In the genomic region with DNA sequence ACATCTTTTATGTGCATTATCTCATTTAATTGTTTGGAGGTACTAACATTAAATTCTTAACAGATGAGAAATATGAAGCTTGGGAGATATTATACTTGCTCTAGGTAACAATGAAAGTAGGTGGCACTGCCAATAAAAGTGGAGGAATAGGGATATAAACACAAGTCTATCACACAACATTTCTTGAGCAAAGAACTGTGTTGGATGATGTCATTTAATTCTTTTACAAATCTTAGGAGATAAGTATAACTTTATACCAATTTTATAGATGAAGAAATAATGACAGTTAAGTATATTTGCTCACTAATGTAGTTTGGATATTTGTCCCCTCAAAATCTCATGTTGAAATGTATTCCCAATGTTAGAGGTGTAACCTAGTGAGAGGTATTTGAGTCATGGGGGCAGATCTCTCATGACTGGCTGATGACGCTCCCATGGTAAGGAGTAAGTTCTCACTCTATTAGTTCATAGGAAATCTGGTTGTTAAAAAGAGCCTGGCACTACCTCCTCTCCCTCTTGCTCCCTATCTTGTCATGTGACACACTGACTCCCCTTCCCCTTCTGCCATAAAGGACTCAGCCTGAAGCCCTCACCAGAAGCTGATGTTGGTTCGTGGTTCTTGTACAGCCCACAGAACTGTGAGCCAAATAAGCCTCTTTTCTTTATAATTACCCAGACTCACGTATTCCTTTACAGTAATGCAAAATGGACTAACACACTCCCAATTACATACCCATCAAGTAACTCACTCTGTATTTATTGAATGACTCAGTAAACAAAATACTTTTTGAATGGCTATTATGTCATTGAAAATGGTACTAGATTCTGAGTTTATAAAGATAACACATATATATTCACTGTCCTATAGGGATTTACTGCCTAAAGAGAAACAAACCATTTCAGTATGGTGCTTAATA, we compare ENCODE assay signal across 25 cellular contexts.
A peak's percentile ranks its signal among the peaks of the same experiment; 100 is the strongest.
DNase-seq lines count a peak whose midpoint lies in the region; ATAC-seq and TF ChIP-seq lines count a peak whose summit lies in the region.
"Had no signal": no experiment of that assay in that cellular context is flagged by ENCODE, and none has a peak within 500 bp of the region (broad histone marks: within the 10 kb centered on the region; RNA-seq: fewer than 3 reads in every experiment).

No MANE protein-coding gene starts in this region.

- no peaks in the 10 kb centered on the region for H3K4me1 Mint-ChIP-seq in glutamatergic neuron (ENCODE audit: low read depth, unreplicated experiment)
- no peaks in the 10 kb centered on the region for H3K4me1 Mint-ChIP-seq in nephron progenitor cell
- H3K4me1 Mint-ChIP-seq in activated T-cell treated with anti-CD3 and anti-CD28 coated beads, Interleukin-2, amount 50 U/mL, for 4 hours (ENCODE audit: low read depth) = no peaks in the 10 kb centered on the region
- H3K4me1 Mint-ChIP-seq: activated T-helper 17 cell treated with anti-CD3 and anti-CD28 coated beads, Interleukin-2, amount 50 U/mL, for 72 hours; naive thymus-derived CD4-positive, alpha-beta T cell; stimulated activated naive B cell treated with anti-CD40 and anti-IgM and Interleukin-4, amounts not matched to agents 10 μg/mL and 1 μg/mL and 100 μg/mL, for 72 hours had no signal

- H3K4me3 ChIP-seq in AG04449 (ENCODE audit: low read depth, low read length) = no peak overlapping the region
- no peak overlapping the region for H3K4me3 ChIP-seq in HEK293 (ENCODE audit: low read depth, low read length)
- H3K4me3 ChIP-seq: cardiac muscle cell, GM12878, pancreas, thoracic aorta had no signal

- TF ChIP-seq CTCF in AG04449 (IDR thresholded peaks at IDR 0.05; ENCODE audit: insufficient read depth, low read length, missing control alignments) (no peak), HEK293 (tag by site-specific recombination; IDR thresholded peaks at IDR 0.05) (no peak), glutamatergic neuron (IDR thresholded peaks at IDR 0.05; ENCODE audit: partially characterized antibody, unreplicated experiment) (no peak), nephron progenitor cell (IDR thresholded peaks at IDR 0.05) (no peak)

- no peaks in the 10 kb centered on the region for H3K36me3 ChIP-seq in HEK293 (ENCODE audit: control insufficient read depth in 2 of 2, insufficient read depth in 1 of 2, low read length in 2 of 2)
- H3K36me3 ChIP-seq: cardiac muscle cell, pancreas, thoracic aorta had no signal

- no peaks in the 10 kb centered on the region for H3K4me1 ChIP-seq in HEK293 (ENCODE audit: control insufficient read depth, insufficient read depth, low read length)

- POLR2A ChIA-PET in AG04449 (lab: Yijun Ruan, JAX) (no interaction called here), HEK293 (lab: Yijun Ruan, JAX) (no interaction called here)

- H3K27ac Mint-ChIP-seq in glutamatergic neuron (ENCODE audit: unreplicated experiment) (no peak overlapping the region), nephron progenitor cell (no peak overlapping the region)
- H3K27ac Mint-ChIP-seq: activated T-helper 17 cell treated with anti-CD3 and anti-CD28 coated beads, Interleukin-2, amount 50 U/mL, for 72 hours; dendritic cell treated with granulocyte-macrophage colony-stimulating factor and Interleukin-4, amounts not matched to agents 40 ng/mL and 50 ng/mL, for 4 days; naive thymus-derived CD4-positive, alpha-beta T cell; stimulated activated naive B cell treated with anti-CD40 and anti-IgM and Interleukin-4, amounts not matched to agents 10 μg/mL and 1 μg/mL and 100 μg/mL, for 72 hours had no signal

- H3K4me3 Mint-ChIP-seq in glutamatergic neuron (ENCODE audit: unreplicated experiment) (no peak overlapping the region), nephron progenitor cell (no peak overlapping the region)
- no peak overlapping the region for H3K4me3 Mint-ChIP-seq in activated T-cell treated with anti-CD3 and anti-CD28 coated beads, Interleukin-2, amount 50 U/mL, for 4 hours
- H3K4me3 Mint-ChIP-seq: activated T-helper 17 cell treated with anti-CD3 and anti-CD28 coated beads, Interleukin-2, amount 50 U/mL, for 72 hours; dendritic cell treated with granulocyte-macrophage colony-stimulating factor and Interleukin-4, amounts not matched to agents 40 ng/mL and 50 ng/mL, for 4 days; naive thymus-derived CD4-positive, alpha-beta T cell; stimulated activated naive B cell treated with anti-CD40 and anti-IgM and Interleukin-4, amounts not matched to agents 10 μg/mL and 1 μg/mL and 100 μg/mL, for 72 hours had no signal

- H3K27ac ChIP-seq in HEK293 (ENCODE audit: extremely low read depth, low read depth, low read length) = no peak overlapping the region
- H3K27ac ChIP-seq: cardiac muscle cell, pancreas, thoracic aorta had no signal

- ATAC-seq in esophagus mucosa = no peak
- no peak for ATAC-seq in activated T-cell treated with anti-CD3 and anti-CD28 coated beads, Interleukin-2, amount 50 U/mL, for 4 hours
- ATAC-seq: activated T-helper 17 cell treated with anti-CD3 and anti-CD28 coated beads, Interleukin-2, amount 50 U/mL, for 72 hours; GM12878; naive thymus-derived CD4-positive, alpha-beta T cell; pancreas; Right ventricle myocardium inferior; sciatic nerve; stimulated activated naive B cell treated with anti-CD40 and anti-IgM and Interleukin-4, amounts not matched to agents 10 μg/mL and 1 μg/mL and 100 μg/mL, for 72 hours had no signal

- DNase-seq in AG04449 (ENCODE audit: low read depth, low spot score) (peak; percentile 38), T1000 (lab: John Stamatoyannopoulos, UW) (peak; percentile 9), fibroblast of peridontal ligament (ENCODE audit: extremely low read depth) (peak; percentile 62), glutamatergic neuron (no peak), nephron progenitor cell (no peak)
- no peak for DNase-seq in activated T-cell treated with anti-CD3 and anti-CD28 coated beads, Interleukin-2, amount 50 U/mL, for 4 hours
- DNase-seq: activated CD4-positive, alpha-beta T cell treated with anti-CD3 and anti-CD28 coated beads for 4 hours; C1 segment of cervical spinal cord; GDM1; Kasumi-1; naive thymus-derived CD4-positive, alpha-beta T cell; NCI-H1105 treated with DMSO at 0.1 percent for 48 hours; NCI-H524; pancreas; stimulated activated CD4-positive, alpha-beta T cell treated with anti-CD3 and anti-CD28 coated beads, Interleukin-1b, Interleukin-23, amount 100 ng/mL, for 48 hours; stimulated activated naive B cell treated with anti-CD40 and anti-IgM and Interleukin-4, amounts not matched to agents 10 μg/mL and 1 μg/mL and 100 μg/mL, for 72 hours had no signal

- H3K27me3 Mint-ChIP-seq in glutamatergic neuron (ENCODE audit: unreplicated experiment) (no peaks in the 10 kb centered on the region), nephron progenitor cell (ENCODE audit: low read depth, poor library complexity) (peaks cover 6% of the 10 kb centered on the region)
- H3K27me3 Mint-ChIP-seq in activated T-cell treated with anti-CD3 and anti-CD28 coated beads, Interleukin-2, amount 50 U/mL, for 4 hours (ENCODE audit: low read depth) = peaks cover 3% of the 10 kb centered on the region
- H3K27me3 Mint-ChIP-seq: activated T-helper 17 cell treated with anti-CD3 and anti-CD28 coated beads, Interleukin-2, amount 50 U/mL, for 72 hours; dendritic cell treated with granulocyte-macrophage colony-stimulating factor and Interleukin-4, amounts not matched to agents 40 ng/mL and 50 ng/mL, for 4 days; stimulated activated naive B cell treated with anti-CD40 and anti-IgM and Interleukin-4, amounts not matched to agents 10 μg/mL and 1 μg/mL and 100 μg/mL, for 72 hours had no signal

- no peaks in the 10 kb centered on the region for H3K9me3 ChIP-seq in HEK293 (ENCODE audit: control insufficient read depth, insufficient read depth, low read depth, low read length)
- H3K9me3 ChIP-seq: pancreas, thoracic aorta had no signal

- H3K36me3 Mint-ChIP-seq in glutamatergic neuron (ENCODE audit: unreplicated experiment) = no peaks in the 10 kb centered on the region
- H3K36me3 Mint-ChIP-seq in nephron progenitor cell (ENCODE audit: low read depth) = no peaks in the 10 kb centered on the region
- H3K36me3 Mint-ChIP-seq in activated T-cell treated with anti-CD3 and anti-CD28 coated beads, Interleukin-2, amount 50 U/mL, for 4 hours (ENCODE audit: insufficient read depth) = no peaks in the 10 kb centered on the region
- H3K36me3 Mint-ChIP-seq: naive thymus-derived CD4-positive, alpha-beta T cell; stimulated activated naive B cell treated with anti-CD40 and anti-IgM and Interleukin-4, amounts not matched to agents 10 μg/mL and 1 μg/mL and 100 μg/mL, for 72 hours had no signal

- CTCF ChIA-PET in AG04449 (lab: Yijun Ruan, JAX) = no interaction called here
- CTCF ChIA-PET in HEK293 (lab: Yijun Ruan, JAX) = no interaction called here

- H3K9me3 Mint-ChIP-seq in glutamatergic neuron (ENCODE audit: unreplicated experiment) (no peaks in the 10 kb centered on the region), nephron progenitor cell (no peaks in the 10 kb centered on the region)
- H3K9me3 Mint-ChIP-seq in activated T-cell treated with anti-CD3 and anti-CD28 coated beads, Interleukin-2, amount 50 U/mL, for 4 hours = no peaks in the 10 kb centered on the region
- H3K9me3 Mint-ChIP-seq: activated T-helper 17 cell treated with anti-CD3 and anti-CD28 coated beads, Interleukin-2, amount 50 U/mL, for 72 hours; dendritic cell treated with granulocyte-macrophage colony-stimulating factor and Interleukin-4, amounts not matched to agents 40 ng/mL and 50 ng/mL, for 4 days had no signal

TF ChIP-seq in HEK293, 187 proteins besides CTCF, POLR2A, EP300 and RAD21 (continues in another document):
- TF ChIP-seq ZNF561 (tag by site-specific recombination; IDR thresholded peaks at IDR 0.05; ENCODE audit: borderline replicate concordance) (no peak), KLF16 (tag by site-specific recombination; IDR thresholded peaks at IDR 0.05) (no peak), KLF7 (tag by site-specific recombination; IDR thresholded peaks at IDR 0.05; ENCODE audit: borderline replicate concordance) (no peak)
- TF ChIP-seq, protein P1, sequence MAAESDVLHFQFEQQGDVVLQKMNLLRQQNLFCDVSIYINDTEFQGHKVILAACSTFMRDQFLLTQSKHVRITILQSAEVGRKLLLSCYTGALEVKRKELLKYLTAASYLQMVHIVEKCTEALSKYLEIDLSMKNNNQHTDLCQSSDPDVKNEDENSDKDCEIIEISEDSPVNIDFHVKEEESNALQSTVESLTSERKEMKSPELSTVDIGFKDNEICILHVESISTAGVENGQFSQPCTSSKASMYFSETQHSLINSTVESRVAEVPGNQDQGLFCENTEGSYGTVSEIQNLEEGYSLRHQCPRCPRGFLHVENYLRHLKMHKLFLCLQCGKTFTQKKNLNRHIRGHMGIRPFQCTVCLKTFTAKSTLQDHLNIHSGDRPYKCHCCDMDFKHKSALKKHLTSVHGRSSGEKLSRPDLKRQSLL (tag by site-specific recombination; IDR thresholded peaks at IDR 0.05) = no peak

Comparison
In these comparisons a context has a peak if more than half of its experiments do, and no peak if none do; other contexts are left out.
1. DNase-seq: peak in AG04449 (single experiment), T1000 (single experiment) and fibroblast of peridontal ligament (single experiment); none in glutamatergic neuron (single experiment), nephron progenitor cell (single experiment) and activated T-cell treated with anti-CD3 and anti-CD28 coated beads, Interleukin-2, amount 50 U/mL, for 4 hours (single experiment).